2 cellular contexts compared by ENCODE assay signal in the genomic region with DNA sequence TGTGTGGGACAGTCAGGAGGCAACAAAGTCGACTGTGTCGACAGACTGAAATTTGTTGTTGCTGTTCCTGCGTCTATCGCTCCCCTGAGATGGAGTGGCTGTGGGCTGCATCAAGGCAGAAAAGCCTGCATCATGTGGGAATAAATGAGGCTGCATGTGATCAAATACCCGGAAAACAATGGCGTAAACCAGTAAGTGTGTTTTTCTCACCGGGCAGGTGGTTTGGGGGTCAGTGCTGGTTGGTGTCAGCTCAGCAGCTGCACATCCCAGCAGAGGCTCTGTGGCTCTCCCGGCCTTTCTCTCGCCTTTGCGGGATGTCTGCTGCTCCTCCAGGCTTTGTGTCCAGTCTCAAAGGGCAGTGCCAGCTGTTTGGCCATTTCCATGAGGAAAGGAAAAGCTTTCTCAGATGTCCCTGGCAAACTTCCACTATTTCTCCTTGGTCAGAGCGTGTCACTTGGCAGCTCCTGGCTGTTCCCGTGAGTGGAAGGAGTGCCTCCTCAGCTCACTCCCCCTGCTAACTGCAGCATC.
TF ChIP-seq lines count a peak whose summit lies in the region.

No MANE protein-coding gene starts in this region.

TF ChIP-seq in HepG2, 621 proteins besides CTCF, POLR2A, EP300 and RAD21 (continued from another document):
- no peak for TF ChIP-seq CBX2 (IDR thresholded peaks at IDR 0.05; ENCODE audit: low read depth, low read length)
- TF ChIP-seq CBX2 (CRISPR knock-in tag; IDR thresholded peaks at IDR 0.05; ENCODE audit: low read depth), result no peak
- TF ChIP-seq ZFP37 (CRISPR knock-in tag; IDR thresholded peaks at IDR 0.05; ENCODE audit: borderline replicate concordance), result no peak
- no peak for TF ChIP-seq ZNF841 (CRISPR knock-in tag; IDR thresholded peaks at IDR 0.05; ENCODE audit: borderline replicate concordance)
- no peak for TF ChIP-seq TEAD3 (CRISPR knock-in tag; optimal IDR thresholded peaks at IDR 0.05; ENCODE audit: borderline replicate concordance)
- no peak for TF ChIP-seq SP2 (CRISPR knock-in tag; IDR thresholded peaks at IDR 0.05)
- no peak for TF ChIP-seq ZNF660 (CRISPR knock-in tag; IDR thresholded peaks at IDR 0.05; ENCODE audit: borderline replicate concordance, low read depth)
- no peak for TF ChIP-seq ZNF550 (CRISPR knock-in tag; IDR thresholded peaks at IDR 0.05; ENCODE audit: borderline replicate concordance)
- no peak for TF ChIP-seq ZNF510 (CRISPR knock-in tag; IDR thresholded peaks at IDR 0.05; ENCODE audit: low read depth)

TF ChIP-seq in neural cell, 6 proteins besides CTCF, POLR2A, EP300 and RAD21 (continued from another document):
- TF ChIP-seq TAF1 (IDR thresholded peaks at IDR 0.05; ENCODE audit: low read depth) (no peak), POLR2AphosphoS5 (IDR thresholded peaks at IDR 0.05) (no peak), SMC3 (conservative IDR thresholded peaks at IDR 0.05; ENCODE audit: poor library complexity) (no peak)
- TF ChIP-seq, protein P1, sequence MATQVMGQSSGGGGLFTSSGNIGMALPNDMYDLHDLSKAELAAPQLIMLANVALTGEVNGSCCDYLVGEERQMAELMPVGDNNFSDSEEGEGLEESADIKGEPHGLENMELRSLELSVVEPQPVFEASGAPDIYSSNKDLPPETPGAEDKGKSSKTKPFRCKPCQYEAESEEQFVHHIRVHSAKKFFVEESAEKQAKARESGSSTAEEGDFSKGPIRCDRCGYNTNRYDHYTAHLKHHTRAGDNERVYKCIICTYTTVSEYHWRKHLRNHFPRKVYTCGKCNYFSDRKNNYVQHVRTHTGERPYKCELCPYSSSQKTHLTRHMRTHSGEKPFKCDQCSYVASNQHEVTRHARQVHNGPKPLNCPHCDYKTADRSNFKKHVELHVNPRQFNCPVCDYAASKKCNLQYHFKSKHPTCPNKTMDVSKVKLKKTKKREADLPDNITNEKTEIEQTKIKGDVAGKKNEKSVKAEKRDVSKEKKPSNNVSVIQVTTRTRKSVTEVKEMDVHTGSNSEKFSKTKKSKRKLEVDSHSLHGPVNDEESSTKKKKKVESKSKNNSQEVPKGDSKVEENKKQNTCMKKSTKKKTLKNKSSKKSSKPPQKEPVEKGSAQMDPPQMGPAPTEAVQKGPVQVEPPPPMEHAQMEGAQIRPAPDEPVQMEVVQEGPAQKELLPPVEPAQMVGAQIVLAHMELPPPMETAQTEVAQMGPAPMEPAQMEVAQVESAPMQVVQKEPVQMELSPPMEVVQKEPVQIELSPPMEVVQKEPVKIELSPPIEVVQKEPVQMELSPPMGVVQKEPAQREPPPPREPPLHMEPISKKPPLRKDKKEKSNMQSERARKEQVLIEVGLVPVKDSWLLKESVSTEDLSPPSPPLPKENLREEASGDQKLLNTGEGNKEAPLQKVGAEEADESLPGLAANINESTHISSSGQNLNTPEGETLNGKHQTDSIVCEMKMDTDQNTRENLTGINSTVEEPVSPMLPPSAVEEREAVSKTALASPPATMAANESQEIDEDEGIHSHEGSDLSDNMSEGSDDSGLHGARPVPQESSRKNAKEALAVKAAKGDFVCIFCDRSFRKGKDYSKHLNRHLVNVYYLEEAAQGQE (IDR thresholded peaks at IDR 0.05; ENCODE audit: borderline replicate concordance), result no peak
